23 cellular contexts compared by ENCODE assay signal in genomic region chr4:53421791-53422190, GRCh38. TPM values are rescaled to one million over a fixed set of nuclear protein-coding genes. Genes with fewer than 3 reads are reported as not detected.
DNase-seq lines count a peak whose midpoint lies in the region; ATAC-seq, FAIRE-seq and TF ChIP-seq lines count a peak whose summit lies in the region.
"Had no signal": no experiment of that assay in that cellular context is flagged by ENCODE, and none has a peak within 500 bp of the region (broad histone marks: within the 10 kb centered on the region; RNA-seq: fewer than 3 reads in every experiment).

No MANE protein-coding gene starts in this region.

- no peaks in the 10 kb centered on the region for H3K36me3 ChIP-seq in CD8-positive, alpha-beta memory T cell (ENCODE audit: insufficient read depth, low read length)
- H3K36me3 ChIP-seq in ovary, result no peaks in the 10 kb centered on the region
- H3K36me3 ChIP-seq: BE2C had no signal

- TF ChIP-seq POLR2A in ovary (IDR thresholded peaks at IDR 0.05), result no peak

- H3K27me3 ChIP-seq in CD8-positive, alpha-beta memory T cell (ENCODE audit: insufficient read depth, low read length, poor library complexity, severe bottlenecking), result no peaks in the 10 kb centered on the region
- no peaks in the 10 kb centered on the region for H3K27me3 ChIP-seq in ovary
- H3K27me3 ChIP-seq: BE2C; BLaER1 treated with 17β-estradiol and CSF1 and Interleukin-3, amounts not matched to agents 10 nM and 100 nM had no signal

- no peak for ATAC-seq in SK-N-SH treated with all-trans-retinoic acid at 6 μM for 48 hours
- ATAC-seq in GM19023 (IDR thresholded peaks at IDR 0.05; ENCODE audit: unreplicated experiment), result no peak
- ATAC-seq: A549 had no signal

- no peaks in the 10 kb centered on the region for H3K4me1 ChIP-seq in CD8-positive, alpha-beta memory T cell (ENCODE audit: insufficient read depth, low read length)
- H3K4me1 ChIP-seq in ovary (ENCODE audit: insufficient read depth), result no peaks in the 10 kb centered on the region
- H3K4me1 ChIP-seq: A549; BLaER1 treated with 17β-estradiol and CSF1 and Interleukin-3, amounts not matched to agents 10 nM and 100 nM; Caco-2; HAP-1 had no signal

- POLR2A ChIA-PET in CD8-positive, alpha-beta memory T cell (lab: Charles Lee), result no interaction called here

- FAIRE-seq in islet of Langerhans (lab: Jason Lieb, UNC), result peak; percentile 13
- FAIRE-seq: A549, GM12891, GM18507, H54 had no signal

- peaks cover 19% of the 10 kb centered on the region for H3K36me3 Mint-ChIP-seq in osteocyte (ENCODE audit: unreplicated experiment)
- H3K36me3 Mint-ChIP-seq in CD8-positive, alpha-beta memory T cell, result peaks cover 3 to 38% (median 6%) of the 10 kb centered on the region in 3 donors

- no peak for TF ChIP-seq EP300 in ovary (IDR thresholded peaks at IDR 0.05)

- intact Hi-C loops in ovary (cut with DNase I), result no loop called here

- H3K27ac Mint-ChIP-seq in osteocyte (ENCODE audit: unreplicated experiment), result no peak overlapping the region
- H3K27ac Mint-ChIP-seq in CD8-positive, alpha-beta memory T cell, result no peak overlapping the region
- H3K27ac Mint-ChIP-seq: CD14-positive monocyte; CD4-positive, alpha-beta T cell had no signal

- WGBS in ovary, 3 donors, result 88 to 95% (median 94%) methylated on average over 2 of the region's 2 CpGs

- H3K4me3 Mint-ChIP-seq in osteocyte (ENCODE audit: unreplicated experiment), result no peak overlapping the region
- H3K4me3 Mint-ChIP-seq in CD8-positive, alpha-beta memory T cell, result no peak overlapping the region
- H3K4me3 Mint-ChIP-seq: CD14-positive monocyte; CD4-positive, alpha-beta T cell had no signal

- no peaks in the 10 kb centered on the region for H3K9me3 ChIP-seq in CD8-positive, alpha-beta memory T cell (ENCODE audit: low read length)
- no peaks in the 10 kb centered on the region for H3K9me3 ChIP-seq in ovary
- H3K9me3 ChIP-seq: A549; BE2C; BLaER1 treated with 17β-estradiol and CSF1 and Interleukin-3, amounts not matched to agents 10 nM and 100 nM; Caco-2; HAP-1 had no signal

- no peak overlapping the region for H3K4me3 ChIP-seq in CD8-positive, alpha-beta memory T cell (ENCODE audit: low read length)
- no peak overlapping the region for H3K4me3 ChIP-seq in ovary
- H3K4me3 ChIP-seq: A549; BLaER1 treated with 17β-estradiol and CSF1 and Interleukin-3, amounts not matched to agents 10 nM and 100 nM; HAP-1 had no signal

- CTCF ChIA-PET in CD8-positive, alpha-beta memory T cell (lab: Charles Lee), result no interaction called here

- H3K27ac ChIP-seq in CD8-positive, alpha-beta memory T cell (ENCODE audit: low read depth, low read length), result no peak overlapping the region
- no peak overlapping the region for H3K27ac ChIP-seq in ovary
- H3K27ac ChIP-seq: A549; BLaER1 treated with 17β-estradiol and CSF1 and Interleukin-3, amounts not matched to agents 10 nM and 100 nM had no signal

- H3K4me1 Mint-ChIP-seq in osteocyte (ENCODE audit: unreplicated experiment), result peaks cover 4% of the 10 kb centered on the region
- peaks cover 19 to 26% (median 22%) of the 10 kb centered on the region in 3 donors for H3K4me1 Mint-ChIP-seq in CD8-positive, alpha-beta memory T cell
- H3K4me1 Mint-ChIP-seq: CD14-positive monocyte had no signal

- DNase-seq in SK-MEL-5 (ENCODE audit: low read depth, low spot score), result peak; percentile 60
- DNase-seq in osteocyte (ENCODE audit: extremely low spot score, unreplicated experiment), result no peak
- no peak for DNase-seq in CD8-positive, alpha-beta memory T cell
- DNase-seq in ovary, result no peak
- DNase-seq: 8988T; ACHN; AML-193; BE2C; Caco-2; CD4-positive, alpha-beta T cell; DMS79 treated with DMSO at 0.1 percent for 48 hours; GF-D8; GOT3 had no signal

- no peaks in the 10 kb centered on the region for H3K9me3 Mint-ChIP-seq in osteocyte (ENCODE audit: unreplicated experiment)
- no peaks in the 10 kb centered on the region for H3K9me3 Mint-ChIP-seq in CD8-positive, alpha-beta memory T cell
- H3K9me3 Mint-ChIP-seq: CD14-positive monocyte; CD4-positive, alpha-beta T cell had no signal

- in situ Hi-C loops in SK-MEL-5 (cut with HindIII; ENCODE audit: low pct_unique_long_range_greater_than_20kb, low sequenced_read_pairs), result no loop called here

- no peaks in the 10 kb centered on the region for H3K27me3 Mint-ChIP-seq in osteocyte (ENCODE audit: unreplicated experiment)
- H3K27me3 Mint-ChIP-seq in CD8-positive, alpha-beta memory T cell, result no peaks in the 10 kb centered on the region
- H3K27me3 Mint-ChIP-seq: CD4-positive, alpha-beta T cell had no signal

- TF ChIP-seq CTCF in osteocyte (IDR thresholded peaks at IDR 0.05) (no peak), ovary (IDR thresholded peaks at IDR 0.05) (no peak)

TF ChIP-seq in SK-N-SH treated with all-trans-retinoic acid at 6 μM for 48 hours, 23 proteins besides CTCF, POLR2A, EP300 and RAD21:
- TF ChIP-seq TCF4 (CRISPR knock-in tag; IDR thresholded peaks at IDR 0.05; ENCODE audit: borderline replicate concordance) (peak; percentile 21; the same call in 1 of the 2 replicates), PATZ1 (CRISPR knock-in tag; IDR thresholded peaks at IDR 0.05; ENCODE audit: borderline replicate concordance) (no peak)

RNA-seq across cellular contexts. Expression of gene FIP1L1, which starts 44.4 kb away (rescaled TPM):
- 65.7 and 66.5 TPM in 2 replicates for total RNA-seq in SK-MEL-5 (2014; rRNA removed; shearing (Covaris generic))
- polyA plus RNA-seq in SK-MEL-5 (2015; cell fraction: cytosol; rRNA removed), result 51.5 and 55.4 TPM in 2 replicates
- 82.1 and 86.3 TPM in 2 replicates for polyA plus RNA-seq in SK-MEL-5 (2015; cell fraction: nucleus; rRNA removed)
- total RNA-seq in osteocyte, result 54.8 and 57.8 TPM in 2 replicates
- total RNA-seq in CD8-positive, alpha-beta memory T cell, result 10 to 100 TPM; 72.8 to 74.5 TPM
- 65.2 TPM for polyA plus RNA-seq in CD8-positive, alpha-beta memory T cell
- total RNA-seq in ovary, result 10 to 100 TPM; 50.7 to 67.9 (median 66.1) TPM
- polyA plus RNA-seq in ovary, result 10 to 100 TPM; 50.1 to 64.4 TPM

RNA-seq across cellular contexts. Expression of gene SCFD2, which starts 55.9 kb away (rescaled TPM):
- 25.7 and 26.3 TPM in 2 replicates for total RNA-seq in SK-MEL-5 (2014; rRNA removed; shearing (Covaris generic))
- polyA plus RNA-seq in SK-MEL-5 (2015; cell fraction: cytosol; rRNA removed), result 16.4 and 22.3 TPM in 2 replicates
- 8.2 and 12.9 TPM in 2 replicates for polyA plus RNA-seq in SK-MEL-5 (2015; cell fraction: nucleus; rRNA removed)
- total RNA-seq in osteocyte (10.3 and 14.0 TPM in 2 replicates), ovary (10 to 100 TPM; 10.1 to 42.1 (median 13.5) TPM)
- 10 to 100 TPM; 25.7 to 29.1 TPM for total RNA-seq in CD8-positive, alpha-beta memory T cell
- 18.1 TPM for polyA plus RNA-seq in CD8-positive, alpha-beta memory T cell
- 10 to 100 TPM in 1 of 2 donors, 1 to 10 TPM in 1; 5.1 to 14.3 TPM for polyA plus RNA-seq in ovary
